In the genomic region with DNA sequence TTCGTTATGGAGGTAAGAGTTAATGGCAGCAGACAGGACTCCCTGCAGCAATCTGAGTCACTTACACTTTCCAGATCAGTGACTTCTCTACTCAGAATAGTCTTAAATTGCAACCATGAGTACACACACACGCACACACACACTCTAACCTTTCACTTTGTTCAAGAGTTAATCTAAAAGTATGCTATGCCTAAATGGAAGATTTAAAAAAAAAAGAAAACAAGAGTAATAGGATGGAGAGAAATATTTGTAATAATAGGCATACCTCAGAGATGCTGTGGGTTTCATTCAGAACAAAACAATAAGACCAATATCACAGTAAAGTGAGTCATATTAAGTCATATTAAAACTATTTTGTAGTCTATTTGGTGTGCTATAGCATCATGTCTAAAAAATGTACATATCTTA, we compare ENCODE assay signal across 19 cellular contexts.
DNase-seq lines count a peak whose midpoint lies in the region; ATAC-seq and TF ChIP-seq lines count a peak whose summit lies in the region.
"Had no signal": no experiment of that assay in that cellular context is flagged by ENCODE, and none has a peak within 500 bp of the region (broad histone marks: within the 10 kb centered on the region; RNA-seq: fewer than 3 reads in every experiment).

No MANE protein-coding gene starts in this region.

- no peak overlapping the region for H3K4me3 Mint-ChIP-seq in activated CD4-positive, alpha-beta T cell treated with anti-CD3 and anti-CD28 coated beads, Interleukin-2, amount 10 ng/mL, durations not matched to agents 24 days and 14 days
- no peak overlapping the region for H3K4me3 Mint-ChIP-seq in activated CD8-positive, alpha-beta T cell treated with anti-CD3 and anti-CD28 coated beads for 36 hours
- H3K4me3 Mint-ChIP-seq: activated naive CD8-positive, alpha-beta T cell treated with anti-CD3 and anti-CD28 coated beads, Interleukin-2, amount 50 U/mL, for 24 hours had no signal

- no peaks in the 10 kb centered on the region for H3K27me3 ChIP-seq in PC-3 (ENCODE audit: low read length)
- H3K27me3 ChIP-seq: BLaER1, esophagus squamous epithelium had no signal

- H3K9ac ChIP-seq in PC-3 (ENCODE audit: low read length) = no peak overlapping the region
- H3K9ac ChIP-seq: BLaER1 had no signal

- H3K4me3 ChIP-seq in PC-3 (ENCODE audit: low read length) = no peak overlapping the region
- no peak overlapping the region for H3K4me3 ChIP-seq in choroid plexus epithelial cell (ENCODE audit: low read depth, low read length)
- H3K4me3 ChIP-seq: BLaER1, coronary artery, esophagus squamous epithelium had no signal

- no peaks in the 10 kb centered on the region for H3K9me2 ChIP-seq in PC-3 (replicated peaks; ENCODE audit: low read length)

- H3K36me3 Mint-ChIP-seq in activated CD4-positive, alpha-beta T cell treated with anti-CD3 and anti-CD28 coated beads, Interleukin-2, amount 10 ng/mL, durations not matched to agents 24 days and 14 days (ENCODE audit: low read depth) = no peaks in the 10 kb centered on the region
- H3K36me3 Mint-ChIP-seq in activated CD8-positive, alpha-beta T cell treated with anti-CD3 and anti-CD28 coated beads for 36 hours (ENCODE audit: low read depth) = no peaks in the 10 kb centered on the region

- DNase-seq in Daoy (ENCODE audit: low read depth) (peak; percentile 9), PC-3 (peak; percentile 69), choroid plexus epithelial cell (ENCODE audit: low read depth) (peak; percentile 42), kidney glomerular epithelial cell (lab: John Stamatoyannopoulos, UW) (peak; percentile 84), NOMO-1 (lab: John Stamatoyannopoulos, UW; ENCODE audit: unreplicated experiment in 2 of 2) (no peak)
- no peak for DNase-seq in activated CD4-positive, alpha-beta T cell treated with anti-CD3 and anti-CD28 coated beads, Interleukin-2, amount 10 ng/mL, durations not matched to agents 24 days and 14 days
- DNase-seq in activated CD8-positive, alpha-beta T cell treated with anti-CD3 and anti-CD28 coated beads for 36 hours = no peak
- DNase-seq: activated CD4-positive, alpha-beta T cell treated with anti-CD3 and anti-CD28 coated beads for 48 hours; activated naive CD8-positive, alpha-beta T cell treated with anti-CD3 and anti-CD28 coated beads, Interleukin-2, amount 50 U/mL, for 24 hours; activated T-cell treated with anti-CD3 and anti-CD28 coated beads, Interleukin-2, amount 50 U/mL, for 1 hour; DMS79 treated with DMSO at 0.1 percent for 48 hours; esophagus squamous epithelium; Karpas-422; NCI-H524 treated with DMSO at 0.1 percent for 48 hours; occipital lobe; RPMI8226 had no signal

- no peaks in the 10 kb centered on the region for H3K4me1 Mint-ChIP-seq in activated CD4-positive, alpha-beta T cell treated with anti-CD3 and anti-CD28 coated beads, Interleukin-2, amount 10 ng/mL, durations not matched to agents 24 days and 14 days
- H3K4me1 Mint-ChIP-seq in activated CD8-positive, alpha-beta T cell treated with anti-CD3 and anti-CD28 coated beads for 36 hours (ENCODE audit: low read depth) = no peaks in the 10 kb centered on the region
- H3K4me1 Mint-ChIP-seq: activated naive CD8-positive, alpha-beta T cell treated with anti-CD3 and anti-CD28 coated beads, Interleukin-2, amount 50 U/mL, for 24 hours had no signal

- H3K27ac ChIP-seq in PC-3 (ENCODE audit: low read length) = peak overlapping the region; percentile 59
- H3K27ac ChIP-seq: BLaER1, coronary artery, esophagus squamous epithelium had no signal

- H3F3A ChIP-seq in PC-3 (ENCODE audit: low read length, unreplicated experiment) = no peaks in the 10 kb centered on the region

- no peak overlapping the region for H3K27ac Mint-ChIP-seq in activated CD4-positive, alpha-beta T cell treated with anti-CD3 and anti-CD28 coated beads, Interleukin-2, amount 10 ng/mL, durations not matched to agents 24 days and 14 days
- H3K27ac Mint-ChIP-seq in activated CD8-positive, alpha-beta T cell treated with anti-CD3 and anti-CD28 coated beads for 36 hours = no peak overlapping the region
- H3K27ac Mint-ChIP-seq: activated naive CD8-positive, alpha-beta T cell treated with anti-CD3 and anti-CD28 coated beads, Interleukin-2, amount 50 U/mL, for 24 hours had no signal

- H4K20me1 ChIP-seq in PC-3 (ENCODE audit: low read length) = no peaks in the 10 kb centered on the region
- H4K20me1 ChIP-seq: BLaER1 had no signal

- no peaks in the 10 kb centered on the region for H3K79me2 ChIP-seq in PC-3 (ENCODE audit: low read length)

- peak; percentile 95 for ATAC-seq in PC-3
- no peak for ATAC-seq in HG03196 (IDR thresholded peaks at IDR 0.05; ENCODE audit: unreplicated experiment)
- no peak for ATAC-seq in activated CD8-positive, alpha-beta T cell treated with anti-CD3 and anti-CD28 coated beads for 36 hours
- ATAC-seq: activated naive CD8-positive, alpha-beta T cell treated with anti-CD3 and anti-CD28 coated beads, Interleukin-2, amount 50 U/mL, for 24 hours had no signal

- BruUV-seq in PC-3 (replicated peaks; lab: Mats Ljungman, UMichigan) = no TSS peak

- H3K9me3 ChIP-seq in PC-3 (ENCODE audit: low read length) = 0 out of 2 replicates have a peak, but pooled peaks cover 4% of the 10 kb centered on the region
- H3K9me3 ChIP-seq: esophagus squamous epithelium had no signal

- H3K27me3 Mint-ChIP-seq in activated CD4-positive, alpha-beta T cell treated with anti-CD3 and anti-CD28 coated beads, Interleukin-2, amount 10 ng/mL, durations not matched to agents 24 days and 14 days = no peaks in the 10 kb centered on the region
- no peaks in the 10 kb centered on the region for H3K27me3 Mint-ChIP-seq in activated CD8-positive, alpha-beta T cell treated with anti-CD3 and anti-CD28 coated beads for 36 hours
- H3K27me3 Mint-ChIP-seq: activated naive CD8-positive, alpha-beta T cell treated with anti-CD3 and anti-CD28 coated beads, Interleukin-2, amount 50 U/mL, for 24 hours had no signal

- CTCF ChIA-PET in PC-3 (lab: Charles Lee) = no interaction called here
- CTCF ChIA-PET in activated CD8-positive, alpha-beta T cell treated with anti-CD3 and anti-CD28 coated beads for 36 hours (lab: Charles Lee) = no interaction called here

- POLR2A ChIA-PET in PC-3 (lab: Charles Lee; ENCODE audit: unreplicated experiment) = interaction anchor here (0.6 kb wide), 1 partner anchor 21 kb away, joined by 8 read pairs; no protein-coding TSS in a partner anchor
- POLR2A ChIA-PET in activated CD8-positive, alpha-beta T cell treated with anti-CD3 and anti-CD28 coated beads for 36 hours (lab: Charles Lee) = no interaction called here

- TF ChIP-seq CTCF in PC-3 (conservative IDR thresholded peaks at IDR 0.05; ENCODE audit: low read depth, low read length) (no peak), choroid plexus epithelial cell (conservative IDR thresholded peaks at IDR 0.05; ENCODE audit: low read depth, low read length) (no peak)
- TF ChIP-seq CTCF in activated CD8-positive, alpha-beta T cell treated with anti-CD3 and anti-CD28 coated beads for 36 hours (IDR thresholded peaks at IDR 0.05) = no peak

- H3K4me2 ChIP-seq in PC-3 (ENCODE audit: low read length) = peak overlapping the region; percentile 33
- H3K4me2 ChIP-seq: BLaER1 had no signal

- peaks cover 14% of the 10 kb centered on the region for H3K4me1 ChIP-seq in PC-3 (ENCODE audit: insufficient read depth, low read length)
- H3K4me1 ChIP-seq: BLaER1, esophagus squamous epithelium had no signal

- intact Hi-C loops in PC-3 (cut with micrococcal nuclease) = no loop called here
- intact Hi-C loops in activated CD4-positive, alpha-beta T cell treated with anti-CD3 and anti-CD28 coated beads, Interleukin-2, amount 10 ng/mL, durations not matched to agents 24 days and 14 days (cut with micrococcal nuclease) = no loop called here
- intact Hi-C loops in activated CD8-positive, alpha-beta T cell treated with anti-CD3 and anti-CD28 coated beads for 36 hours (cut with micrococcal nuclease) = no loop called here

- no peaks in the 10 kb centered on the region for H3K36me3 ChIP-seq in PC-3 (ENCODE audit: low read depth, low read length)
- H3K36me3 ChIP-seq: BLaER1, esophagus squamous epithelium had no signal

- H3K9me3 Mint-ChIP-seq in activated CD4-positive, alpha-beta T cell treated with anti-CD3 and anti-CD28 coated beads, Interleukin-2, amount 10 ng/mL, durations not matched to agents 24 days and 14 days = no peaks in the 10 kb centered on the region
- peaks cover 2% of the 10 kb centered on the region for H3K9me3 Mint-ChIP-seq in activated CD8-positive, alpha-beta T cell treated with anti-CD3 and anti-CD28 coated beads for 36 hours

- 0 out of 2 replicates have a peak overlapping the region, but pooled peaks have one; percentile 34 for H2AFZ ChIP-seq in PC-3 (ENCODE audit: low read length)

Comparison
In these comparisons a context has a peak if more than half of its experiments do, and no peak if none do; other contexts are left out.
1. DNase-seq: peak in Daoy (single experiment), PC-3 (single experiment), choroid plexus epithelial cell (single experiment) and kidney glomerular epithelial cell (single experiment); none in activated CD4-positive, alpha-beta T cell treated with anti-CD3 and anti-CD28 coated beads, Interleukin-2, amount 10 ng/mL, durations not matched to agents 24 days and 14 days (single experiment), activated CD8-positive, alpha-beta T cell treated with anti-CD3 and anti-CD28 coated beads for 36 hours (single experiment) and NOMO-1 (0 of 2).